In the genomic region with DNA sequence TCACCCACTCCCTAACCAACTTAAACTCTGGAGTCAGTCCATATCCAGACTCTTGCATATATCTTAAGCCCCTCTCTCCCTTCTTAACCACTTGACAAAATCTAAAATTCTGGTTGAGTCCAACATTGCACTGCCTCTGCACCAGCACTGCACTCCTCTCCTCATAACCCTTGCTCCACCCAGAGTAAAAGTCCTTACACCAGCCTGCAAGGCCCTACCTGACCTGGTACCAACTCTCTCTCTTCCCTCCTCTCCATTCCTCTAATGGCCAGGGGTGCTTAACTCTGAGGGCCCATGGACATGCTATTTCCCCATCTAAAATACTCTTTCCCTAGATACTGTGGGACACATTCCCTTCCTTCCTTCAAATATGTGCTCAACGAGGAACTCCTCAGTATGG, we compare ENCODE assay signal across 1 cellular context.
TF ChIP-seq lines count a peak whose summit lies in the region.

No MANE protein-coding gene starts in this region.

TF ChIP-seq in K562, 482 proteins besides CTCF, POLR2A, EP300 and RAD21:
- TF ChIP-seq GTF2E2 (tag; IDR thresholded peaks at IDR 0.05) (no peak), TSC22D4 (tag; IDR thresholded peaks at IDR 0.05) (no peak), C11orf30 (IDR thresholded peaks at IDR 0.05; ENCODE audit: low read depth) (no peak), ERF (CRISPR knock-in tag; IDR thresholded peaks at IDR 0.05) (no peak), KLF13 (tag; IDR thresholded peaks at IDR 0.05; ENCODE audit: borderline replicate concordance, low read depth) (no peak), MAFG (tag; conservative IDR thresholded peaks at IDR 0.05) (no peak), MCM5 (IDR thresholded peaks at IDR 0.05; ENCODE audit: low read depth) (no peak)
- TF ChIP-seq, protein P1, sequence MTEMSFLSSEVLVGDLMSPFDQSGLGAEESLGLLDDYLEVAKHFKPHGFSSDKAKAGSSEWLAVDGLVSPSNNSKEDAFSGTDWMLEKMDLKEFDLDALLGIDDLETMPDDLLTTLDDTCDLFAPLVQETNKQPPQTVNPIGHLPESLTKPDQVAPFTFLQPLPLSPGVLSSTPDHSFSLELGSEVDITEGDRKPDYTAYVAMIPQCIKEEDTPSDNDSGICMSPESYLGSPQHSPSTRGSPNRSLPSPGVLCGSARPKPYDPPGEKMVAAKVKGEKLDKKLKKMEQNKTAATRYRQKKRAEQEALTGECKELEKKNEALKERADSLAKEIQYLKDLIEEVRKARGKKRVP (CRISPR knock-in tag; IDR thresholded peaks at IDR 0.05) = no peak
- TF ChIP-seq, protein P2, sequence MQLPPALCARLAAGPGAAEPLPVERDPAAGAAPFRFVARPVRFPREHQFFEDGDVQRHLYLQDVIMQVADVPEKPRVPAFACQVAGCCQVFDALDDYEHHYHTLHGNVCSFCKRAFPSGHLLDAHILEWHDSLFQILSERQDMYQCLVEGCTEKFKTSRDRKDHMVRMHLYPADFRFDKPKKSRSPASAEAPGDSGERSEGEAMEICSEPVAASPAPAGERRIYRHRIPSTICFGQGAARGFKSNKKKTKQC (CRISPR knock-in tag; IDR thresholded peaks at IDR 0.05) = no peak
